13 cellular contexts compared by ENCODE assay signal in genomic region chr10:129193148-129193547, GRCh38.
DNase-seq lines count a peak whose midpoint lies in the region; ATAC-seq, FAIRE-seq and TF ChIP-seq lines count a peak whose summit lies in the region.
"Had no signal": no experiment of that assay in that cellular context is flagged by ENCODE, and none has a peak within 500 bp of the region (broad histone marks: within the 10 kb centered on the region; RNA-seq: fewer than 3 reads in every experiment).

No MANE protein-coding gene starts in this region.

- no peak; a peak in 1 of 4 replicates for TF ChIP-seq RAD21 in H1 (IDR thresholded peaks at IDR 0.05 in 1 of 2, conservative IDR thresholded peaks at IDR 0.05 in 1 of 2; ENCODE audit: low read depth in 2 of 2, low read length in 2 of 2)

- DNase-seq in DMS 273 (lab: John Stamatoyannopoulos, UW; ENCODE audit: unreplicated experiment) (peak; percentile 19), DMS 273 treated with DMSO at 0.1 percent for 48 hours (lab: John Stamatoyannopoulos, UW) (no peak), H1 (ENCODE audit: low read depth in 1 of 2, low spot score in 2 of 2) (peak in 1 of 2 experiments; percentile 5), posterior vena cava (ENCODE audit: low spot score) (peak; percentile 85), right lobe of liver (no peak), ecto neural progenitor cell (ENCODE audit: low spot score) (no peak)
- DNase-seq: effector CD8-positive, alpha-beta T cell; NCI-H1930; substantia nigra had no signal

- no peak overlapping the region for H3K23ac ChIP-seq in H1 (ENCODE audit: insufficient read length)

- H3K9me3 ChIP-seq in HEK293 (ENCODE audit: control insufficient read depth, insufficient read depth, low read depth, low read length) (no peaks in the 10 kb centered on the region), H1 (ENCODE audit: insufficient read depth in 2 of 2, low read depth in 1 of 2, low read length in 1 of 2) (no peaks in the 10 kb centered on the region), right lobe of liver (no peaks in the 10 kb centered on the region)
- H3K9me3 ChIP-seq: HAP-1 had no signal

- H3K4me3 ChIP-seq in HEK293 (ENCODE audit: low read depth, low read length) (no peak overlapping the region), H1 (ENCODE audit: extremely low read depth in 1 of 4, insufficient read depth in 2 of 4, low read depth in 3 of 4, low read length in 4 of 4) (no peak overlapping the region), right lobe of liver (no peak overlapping the region)
- H3K4me3 ChIP-seq: HAP-1 had no signal

- H2BK15ac ChIP-seq in H1 (ENCODE audit: low read length), result no peak overlapping the region

- POLR2A ChIA-PET in HEK293 (lab: Yijun Ruan, JAX) (no interaction called here), H1 (lab: Charles Lee; ENCODE audit: partially characterized antibody) (no interaction called here)

- no peak overlapping the region for H3K14ac ChIP-seq in H1 (ENCODE audit: insufficient read length)

- H3K4me2 ChIP-seq in H1 (ENCODE audit: insufficient read depth in 1 of 2, low read depth in 2 of 2, low read length in 2 of 2), result no peak overlapping the region

- 0 out of 2 replicates have a peak overlapping the region, but pooled peaks have one; percentile 63 for H2AFZ ChIP-seq in H1 (ENCODE audit: low read length)

- CTCF ChIA-PET in HEK293 (lab: Yijun Ruan, JAX), result interaction anchor here (0.7 to 1.0 kb wide), 2 partner anchors 17 to 140 kb away, joined by 3 to 4 read pairs; no protein-coding TSS in a partner anchor
- CTCF ChIA-PET in H1 (lab: Charles Lee; ENCODE audit: partially characterized antibody), result interaction anchor here (0.8 kb wide), 1 partner anchor 9 kb away, joined by 3 read pairs; no protein-coding TSS in a partner anchor

- no peak overlapping the region for H4K91ac ChIP-seq in H1 (replicated peaks; ENCODE audit: insufficient read length, low read length)

- no peak overlapping the region for H2BK12ac ChIP-seq in H1 (ENCODE audit: low read depth, low read length)

- H2BK20ac ChIP-seq in H1 (ENCODE audit: low read length), result no peak overlapping the region

- H3K79me2 ChIP-seq in H1 (ENCODE audit: control insufficient read depth in 1 of 2, insufficient read depth in 2 of 2, low read length in 2 of 2), result no peaks in the 10 kb centered on the region

- H4K20me1 ChIP-seq in H1 (replicated peaks in 1 of 2; ENCODE audit: control insufficient read depth in 1 of 2, insufficient read depth in 2 of 2, low read length in 2 of 2), result no peaks in the 10 kb centered on the region

- H3K18ac ChIP-seq in H1 (ENCODE audit: extremely low read depth, low read length), result no peak overlapping the region

- H3K27me3 ChIP-seq in H1 (replicated peaks in 1 of 4; ENCODE audit: control insufficient read depth in 3 of 4, extremely low read depth in 1 of 4, insufficient read depth in 3 of 4, low read length in 3 of 4) (no peaks in the 10 kb centered on the region), right lobe of liver (no peaks in the 10 kb centered on the region)

- H3K4me1 ChIP-seq in HEK293 (ENCODE audit: control insufficient read depth, insufficient read depth, low read length), result no peaks in the 10 kb centered on the region
- H3K4me1 ChIP-seq in H1 (replicated peaks in 1 of 4; ENCODE audit: control insufficient read depth in 3 of 4, insufficient read depth in 4 of 4, low read length in 3 of 4), result peaks cover 0 to 2% (median under 1%) of the 10 kb centered on the region in 4 experiments; a peak in 1 of 7 replicates
- no peaks in the 10 kb centered on the region for H3K4me1 ChIP-seq in right lobe of liver
- H3K4me1 ChIP-seq: HAP-1 had no signal

- 85% methylated on average over 12 of the region's 12 CpGs; no CpG with 5 or more reads in 1 of the 2 experiments for WGBS in H1 (ENCODE audit: extremely low coverage in 1 of 2, insufficient coverage in 1 of 2, insufficient read length in 1 of 2, insufficient replicate concordance in 2 of 2, low coverage in 1 of 2, low lambda C conversion rate in 2 of 2, missing lambda C conversion rate in 1 of 2), 2 experiments
- WGBS in right lobe of liver (ENCODE audit: insufficient coverage, low coverage, low lambda C conversion rate, missing lambda C conversion rate), result 41% methylated on average over 12 of the region's 12 CpGs

- no peak overlapping the region for H3K56ac ChIP-seq in H1 (replicated peaks; ENCODE audit: insufficient read length, low read depth, low read length)

- intact Hi-C loops in posterior vena cava (cut with DNase I) (no loop called here), right lobe of liver (cut with DNase I) (no loop called here)

- H3K36me3 ChIP-seq in HEK293 (ENCODE audit: control insufficient read depth in 2 of 2, insufficient read depth in 1 of 2, low read length in 2 of 2) (no peaks in the 10 kb centered on the region), H1 (ENCODE audit: control insufficient read depth in 2 of 4, insufficient read depth in 4 of 4, low read length in 3 of 4) (no peaks in the 10 kb centered on the region), right lobe of liver (no peaks in the 10 kb centered on the region)
- H3K36me3 ChIP-seq: HAP-1 had no signal

- H3K79me1 ChIP-seq in H1 (ENCODE audit: low read depth, low read length), result no peaks in the 10 kb centered on the region

- H2AK5ac ChIP-seq in H1 (ENCODE audit: low read depth, low read length), result no peak overlapping the region

- no peak overlapping the region for H4K8ac ChIP-seq in H1 (ENCODE audit: extremely low read depth, insufficient read depth, low read length)

- TF ChIP-seq EP300 in H1 (IDR thresholded peaks at IDR 0.05; ENCODE audit: borderline replicate concordance in 1 of 2, low read depth in 2 of 2, low read length in 2 of 2), result no peak

- FAIRE-seq in H1 (lab: Jason Lieb, UNC), result no peak

- no peak overlapping the region for H3K27ac ChIP-seq in HEK293 (ENCODE audit: extremely low read depth, low read depth, low read length)
- no peak overlapping the region for H3K27ac ChIP-seq in H1 (ENCODE audit: low read depth, low read length)
- no peak overlapping the region for H3K27ac ChIP-seq in right lobe of liver
- H3K27ac ChIP-seq: 22Rv1 had no signal

- TF ChIP-seq CTCF in HEK293 (tag by site-specific recombination; IDR thresholded peaks at IDR 0.05) (no peak; the same call in 1 of the 2 replicates), H1 (IDR thresholded peaks at IDR 0.05; ENCODE audit: control extremely low read depth in 1 of 3, insufficient read depth in 1 of 3, low read depth in 1 of 3, low read length in 3 of 3) (no peak), right lobe of liver (IDR thresholded peaks at IDR 0.05) (no peak)

- H3K23me2 ChIP-seq in H1 (ENCODE audit: low read depth, low read length), result no peaks in the 10 kb centered on the region

- H3K9ac ChIP-seq in H1 (replicated peaks in 1 of 4; ENCODE audit: extremely low read depth in 1 of 4, low read depth in 3 of 4, low read length in 3 of 4), result no peak overlapping the region

- H2BK120ac ChIP-seq in H1 (replicated peaks; ENCODE audit: low read depth, low read length), result no peak overlapping the region

- no peak overlapping the region for H3K4ac ChIP-seq in H1 (replicated peaks; ENCODE audit: insufficient read length, low read depth, low read length)

- TF ChIP-seq POLR2A in H1 (IDR thresholded peaks at IDR 0.05; ENCODE audit: control extremely low read depth in 1 of 2, low read depth in 2 of 2, low read length in 2 of 2), result no peak
- TF ChIP-seq POLR2A in right lobe of liver (IDR thresholded peaks at IDR 0.05), result no peak

- ATAC-seq in right lobe of liver, result no peak
- ATAC-seq in GM21723 (IDR thresholded peaks at IDR 0.05; ENCODE audit: unreplicated experiment), result no peak

- no peak overlapping the region for H2BK5ac ChIP-seq in H1 (ENCODE audit: low read depth, low read length)

- H4K5ac ChIP-seq in H1 (ENCODE audit: insufficient read length, low read depth, low read length), result no peak overlapping the region

TF ChIP-seq in HEK293, 187 proteins besides CTCF, POLR2A, EP300 and RAD21 (continues in another document):
- 0 out of 2 replicates have a peak, but pooled peaks have one; percentile 50 for TF ChIP-seq ZNF600 (tag by site-specific recombination; IDR thresholded peaks at IDR 0.05)
- no peak for TF ChIP-seq ZNF132 (tag by site-specific recombination; IDR thresholded peaks at IDR 0.05; ENCODE audit: borderline replicate concordance)
- no peak for TF ChIP-seq PBX3 (CRISPR knock-in tag; IDR thresholded peaks at IDR 0.05)
- peak; percentile 88 for TF ChIP-seq GLIS1 (tag by site-specific recombination; IDR thresholded peaks at IDR 0.05)
- TF ChIP-seq ZNF76 (tag by site-specific recombination; IDR thresholded peaks at IDR 0.05; ENCODE audit: borderline replicate concordance, low read depth), result 0 out of 2 replicates have a peak, but pooled peaks have one; percentile 30

TF ChIP-seq in H1, 55 proteins besides CTCF, POLR2A, EP300 and RAD21:
- no peak for TF ChIP-seq SIRT6 (IDR thresholded peaks at IDR 0.05; ENCODE audit: low read length)
- TF ChIP-seq JUND (IDR thresholded peaks at IDR 0.05; ENCODE audit: low read length), result peak; percentile 32; the same call in 1 of the 2 replicates
- TF ChIP-seq MAFK (IDR thresholded peaks at IDR 0.05; ENCODE audit: low read depth, low read length), result no peak
- no peak for TF ChIP-seq ZNF274 (IDR thresholded peaks at IDR 0.05; ENCODE audit: borderline replicate concordance, extremely low read depth, low read length)
TF ChIP-seq in H1: peak in this region for 1.

Comparison
In these comparisons a context has a peak if more than half of its experiments do, and no peak if none do; other contexts are left out.
1. DNase-seq: peak in DMS 273 (single experiment) and posterior vena cava (single experiment); none in DMS 273 treated with DMSO at 0.1 percent for 48 hours (single experiment), right lobe of liver (0 of 3) and ecto neural progenitor cell (single experiment).